In the genomic region with DNA sequence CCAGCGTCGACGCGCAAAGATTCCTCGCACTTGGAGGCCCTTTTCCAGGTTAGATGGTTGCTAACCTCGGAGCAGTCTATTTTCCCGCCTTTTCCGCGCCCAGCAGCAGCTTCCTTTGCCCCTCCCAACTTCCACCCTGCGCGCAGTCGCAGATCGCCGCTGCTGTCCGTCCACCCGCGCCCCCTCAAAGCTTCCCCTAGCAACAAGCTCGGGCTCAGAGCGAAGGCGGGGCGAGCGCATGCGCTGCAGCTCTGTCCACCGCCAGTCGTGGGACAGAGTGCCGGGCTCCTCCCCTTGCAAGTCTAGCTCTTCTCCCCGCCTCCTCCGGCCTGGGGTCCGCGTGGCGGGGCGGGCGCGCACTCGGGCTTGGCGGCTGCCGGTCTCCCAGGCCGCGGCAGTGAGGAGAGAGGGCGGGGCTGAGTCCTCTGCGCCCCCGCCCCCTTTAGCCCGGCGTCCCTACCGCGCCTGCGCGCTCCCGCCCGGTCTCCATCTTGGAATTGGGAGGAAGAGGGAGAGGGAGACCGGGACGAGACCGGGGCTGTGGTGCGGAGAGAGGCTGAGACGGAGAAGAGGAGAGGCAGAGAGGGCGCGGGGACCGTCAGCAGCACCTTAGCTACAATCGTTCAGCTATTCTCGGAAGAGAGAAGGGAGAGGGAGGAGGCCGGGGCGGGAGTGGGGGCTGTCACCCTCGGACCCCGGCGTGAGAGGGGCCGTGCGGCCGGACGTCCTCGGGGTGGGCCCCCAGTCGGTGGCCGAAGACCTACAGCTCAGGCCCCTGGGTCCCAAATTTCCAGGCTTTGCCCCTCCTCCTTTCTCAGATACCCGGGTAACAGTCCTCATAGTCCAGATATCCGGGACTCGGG, we compare ENCODE assay signal across 1 cellular context.
A peak's percentile ranks its signal among the peaks of the same experiment; 100 is the strongest.
TF ChIP-seq lines count a peak whose summit lies in the region.

A gene (plus strand): TSS at position 485 of the 863 bp plus-strand sequence. CDS start 3,905 bp downstream, outside the sequence.

TF ChIP-seq in K562, 482 proteins besides CTCF, POLR2A, EP300 and RAD21 (continued from another document and continues in another):
- TF ChIP-seq, protein P1, sequence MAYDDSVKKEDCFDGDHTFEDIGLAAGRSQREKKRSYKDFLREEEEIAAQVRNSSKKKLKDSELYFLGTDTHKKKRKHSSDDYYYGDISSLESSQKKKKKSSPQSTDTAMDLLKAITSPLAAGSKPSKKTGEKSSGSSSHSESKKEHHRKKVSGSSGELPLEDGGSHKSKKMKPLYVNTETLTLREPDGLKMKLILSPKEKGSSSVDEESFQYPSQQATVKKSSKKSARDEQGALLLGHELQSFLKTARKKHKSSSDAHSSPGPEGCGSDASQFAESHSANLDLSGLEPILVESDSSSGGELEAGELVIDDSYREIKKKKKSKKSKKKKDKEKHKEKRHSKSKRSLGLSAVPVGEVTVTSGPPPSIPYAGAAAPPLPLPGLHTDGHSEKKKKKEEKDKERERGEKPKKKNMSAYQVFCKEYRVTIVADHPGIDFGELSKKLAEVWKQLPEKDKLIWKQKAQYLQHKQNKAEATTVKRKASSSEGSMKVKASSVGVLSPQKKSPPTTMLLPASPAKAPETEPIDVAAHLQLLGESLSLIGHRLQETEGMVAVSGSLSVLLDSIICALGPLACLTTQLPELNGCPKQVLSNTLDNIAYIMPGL (CRISPR knock-in tag; IDR thresholded peaks at IDR 0.05) = no peak
- TF ChIP-seq, protein P2, sequence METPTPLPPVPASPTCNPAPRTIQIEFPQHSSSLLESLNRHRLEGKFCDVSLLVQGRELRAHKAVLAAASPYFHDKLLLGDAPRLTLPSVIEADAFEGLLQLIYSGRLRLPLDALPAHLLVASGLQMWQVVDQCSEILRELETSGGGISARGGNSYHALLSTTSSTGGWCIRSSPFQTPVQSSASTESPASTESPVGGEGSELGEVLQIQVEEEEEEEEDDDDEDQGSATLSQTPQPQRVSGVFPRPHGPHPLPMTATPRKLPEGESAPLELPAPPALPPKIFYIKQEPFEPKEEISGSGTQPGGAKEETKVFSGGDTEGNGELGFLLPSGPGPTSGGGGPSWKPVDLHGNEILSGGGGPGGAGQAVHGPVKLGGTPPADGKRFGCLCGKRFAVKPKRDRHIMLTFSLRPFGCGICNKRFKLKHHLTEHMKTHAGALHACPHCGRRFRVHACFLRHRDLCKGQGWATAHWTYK (CRISPR knock-in tag; IDR thresholded peaks at IDR 0.05) = peak; percentile 76; the same call in 1 of the 2 replicates
- TF ChIP-seq CXXC5 (CRISPR knock-in tag; IDR thresholded peaks at IDR 0.05) = peak; percentile 71
- TF ChIP-seq EGR1 (conservative IDR thresholded peaks at IDR 0.05) = peak; percentile 96
- TF ChIP-seq ZNF830 (CRISPR knock-in tag; IDR thresholded peaks at IDR 0.05) = 0 out of 2 replicates have a peak, but pooled peaks have one; percentile 49
- TF ChIP-seq SIN3A (IDR thresholded peaks at IDR 0.05; ENCODE audit: borderline replicate concordance in 2 of 2, control insufficient read depth in 1 of 2, low read depth in 2 of 2, low read length in 2 of 2) = peak in 1 of 2 experiments; percentile 49; a peak in 1 of 4 replicates
- no peak for TF ChIP-seq KDM2B (CRISPR knock-in tag; IDR thresholded peaks at IDR 0.05)
- TF ChIP-seq NFIC (IDR thresholded peaks at IDR 0.05) = peak; percentile 23; the same call in 1 of the 2 replicates
- no peak for TF ChIP-seq KLF10 (CRISPR knock-in tag; IDR thresholded peaks at IDR 0.05)
- TF ChIP-seq IRF2 (CRISPR knock-in tag; IDR thresholded peaks at IDR 0.05) = no peak
- TF ChIP-seq SNRNP70 (optimal IDR thresholded peaks at IDR 0.05; ENCODE audit: low read depth, low read length) = no peak
- no peak for TF ChIP-seq ZKSCAN8 (CRISPR knock-in tag; IDR thresholded peaks at IDR 0.05)
- TF ChIP-seq, protein P3, sequence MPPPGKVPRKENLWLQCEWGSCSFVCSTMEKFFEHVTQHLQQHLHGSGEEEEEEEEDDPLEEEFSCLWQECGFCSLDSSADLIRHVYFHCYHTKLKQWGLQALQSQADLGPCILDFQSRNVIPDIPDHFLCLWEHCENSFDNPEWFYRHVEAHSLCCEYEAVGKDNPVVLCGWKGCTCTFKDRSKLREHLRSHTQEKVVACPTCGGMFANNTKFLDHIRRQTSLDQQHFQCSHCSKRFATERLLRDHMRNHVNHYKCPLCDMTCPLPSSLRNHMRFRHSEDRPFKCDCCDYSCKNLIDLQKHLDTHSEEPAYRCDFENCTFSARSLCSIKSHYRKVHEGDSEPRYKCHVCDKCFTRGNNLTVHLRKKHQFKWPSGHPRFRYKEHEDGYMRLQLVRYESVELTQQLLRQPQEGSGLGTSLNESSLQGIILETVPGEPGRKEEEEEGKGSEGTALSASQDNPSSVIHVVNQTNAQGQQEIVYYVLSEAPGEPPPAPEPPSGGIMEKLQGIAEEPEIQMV (tag; conservative IDR thresholded peaks at IDR 0.05; ENCODE audit: low read depth) = no peak
- 0 out of 2 replicates have a peak, but pooled peaks have one; percentile 17 for TF ChIP-seq NBN (IDR thresholded peaks at IDR 0.05; ENCODE audit: low read depth)
- TF ChIP-seq, protein P4, sequence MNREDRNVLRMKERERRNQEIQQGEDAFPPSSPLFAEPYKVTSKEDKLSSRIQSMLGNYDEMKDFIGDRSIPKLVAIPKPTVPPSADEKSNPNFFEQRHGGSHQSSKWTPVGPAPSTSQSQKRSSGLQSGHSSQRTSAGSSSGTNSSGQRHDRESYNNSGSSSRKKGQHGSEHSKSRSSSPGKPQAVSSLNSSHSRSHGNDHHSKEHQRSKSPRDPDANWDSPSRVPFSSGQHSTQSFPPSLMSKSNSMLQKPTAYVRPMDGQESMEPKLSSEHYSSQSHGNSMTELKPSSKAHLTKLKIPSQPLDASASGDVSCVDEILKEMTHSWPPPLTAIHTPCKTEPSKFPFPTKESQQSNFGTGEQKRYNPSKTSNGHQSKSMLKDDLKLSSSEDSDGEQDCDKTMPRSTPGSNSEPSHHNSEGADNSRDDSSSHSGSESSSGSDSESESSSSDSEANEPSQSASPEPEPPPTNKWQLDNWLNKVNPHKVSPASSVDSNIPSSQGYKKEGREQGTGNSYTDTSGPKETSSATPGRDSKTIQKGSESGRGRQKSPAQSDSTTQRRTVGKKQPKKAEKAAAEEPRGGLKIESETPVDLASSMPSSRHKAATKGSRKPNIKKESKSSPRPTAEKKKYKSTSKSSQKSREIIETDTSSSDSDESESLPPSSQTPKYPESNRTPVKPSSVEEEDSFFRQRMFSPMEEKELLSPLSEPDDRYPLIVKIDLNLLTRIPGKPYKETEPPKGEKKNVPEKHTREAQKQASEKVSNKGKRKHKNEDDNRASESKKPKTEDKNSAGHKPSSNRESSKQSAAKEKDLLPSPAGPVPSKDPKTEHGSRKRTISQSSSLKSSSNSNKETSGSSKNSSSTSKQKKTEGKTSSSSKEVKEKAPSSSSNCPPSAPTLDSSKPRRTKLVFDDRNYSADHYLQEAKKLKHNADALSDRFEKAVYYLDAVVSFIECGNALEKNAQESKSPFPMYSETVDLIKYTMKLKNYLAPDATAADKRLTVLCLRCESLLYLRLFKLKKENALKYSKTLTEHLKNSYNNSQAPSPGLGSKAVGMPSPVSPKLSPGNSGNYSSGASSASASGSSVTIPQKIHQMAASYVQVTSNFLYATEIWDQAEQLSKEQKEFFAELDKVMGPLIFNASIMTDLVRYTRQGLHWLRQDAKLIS (CRISPR knock-in tag; IDR thresholded peaks at IDR 0.05) = no peak
- no peak for TF ChIP-seq NCOA6 (IDR thresholded peaks at IDR 0.05)
- no peak for TF ChIP-seq ZNF79 (CRISPR knock-in tag; IDR thresholded peaks at IDR 0.05; ENCODE audit: low read depth)
- TF ChIP-seq, protein P5, sequence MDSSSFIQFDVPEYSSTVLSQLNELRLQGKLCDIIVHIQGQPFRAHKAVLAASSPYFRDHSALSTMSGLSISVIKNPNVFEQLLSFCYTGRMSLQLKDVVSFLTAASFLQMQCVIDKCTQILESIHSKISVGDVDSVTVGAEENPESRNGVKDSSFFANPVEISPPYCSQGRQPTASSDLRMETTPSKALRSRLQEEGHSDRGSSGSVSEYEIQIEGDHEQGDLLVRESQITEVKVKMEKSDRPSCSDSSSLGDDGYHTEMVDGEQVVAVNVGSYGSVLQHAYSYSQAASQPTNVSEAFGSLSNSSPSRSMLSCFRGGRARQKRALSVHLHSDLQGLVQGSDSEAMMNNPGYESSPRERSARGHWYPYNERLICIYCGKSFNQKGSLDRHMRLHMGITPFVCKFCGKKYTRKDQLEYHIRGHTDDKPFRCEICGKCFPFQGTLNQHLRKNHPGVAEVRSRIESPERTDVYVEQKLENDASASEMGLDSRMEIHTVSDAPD (CRISPR knock-in tag; IDR thresholded peaks at IDR 0.05) = no peak
- TF ChIP-seq, protein P6, sequence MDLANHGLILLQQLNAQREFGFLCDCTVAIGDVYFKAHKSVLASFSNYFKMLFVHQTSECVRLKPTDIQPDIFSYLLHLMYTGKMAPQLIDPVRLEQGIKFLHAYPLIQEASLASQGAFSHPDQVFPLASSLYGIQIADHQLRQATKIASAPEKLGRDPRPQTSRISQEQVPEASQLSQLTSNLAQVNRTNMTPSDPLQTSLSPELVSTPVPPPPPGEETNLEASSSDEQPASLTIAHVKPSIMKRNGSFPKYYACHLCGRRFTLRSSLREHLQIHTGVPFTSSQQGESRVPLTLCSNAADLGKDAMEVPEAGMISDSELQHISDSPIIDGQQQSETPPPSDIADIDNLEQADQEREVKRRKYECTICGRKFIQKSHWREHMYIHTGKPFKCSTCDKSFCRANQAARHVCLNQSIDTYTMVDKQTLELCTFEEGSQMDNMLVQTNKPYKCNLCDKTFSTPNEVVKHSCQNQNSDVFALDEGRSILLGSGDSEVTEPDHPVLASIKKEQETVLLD (IDR thresholded peaks at IDR 0.05) = peak; percentile 97
- no peak for TF ChIP-seq ZNF316 (IDR thresholded peaks at IDR 0.05)
- TF ChIP-seq MECOM (CRISPR knock-in tag; IDR thresholded peaks at IDR 0.05) = no peak
- TF ChIP-seq TCF7L2 (IDR thresholded peaks at IDR 0.05; ENCODE audit: low read depth, low read length) = no peak
- TF ChIP-seq CBFA2T2 (conservative IDR thresholded peaks at IDR 0.05) = no peak
- TF ChIP-seq KDM5B (IDR thresholded peaks at IDR 0.05; ENCODE audit: insufficient replicate concordance, low read depth, low read length) = peak; percentile 78
- peak in 1 of 2 experiments; percentile 63; a peak in 2 of 4 replicates for TF ChIP-seq CSDE1 (IDR thresholded peaks at IDR 0.05)
- TF ChIP-seq MTA2 (IDR thresholded peaks at IDR 0.05; ENCODE audit: low read depth) = no peak
- TF ChIP-seq BCL6 (CRISPR knock-in tag; IDR thresholded peaks at IDR 0.05) = no peak
- peak; percentile 94 for TF ChIP-seq RFX5 (IDR thresholded peaks at IDR 0.05; ENCODE audit: low read depth, low read length)
- no peak for TF ChIP-seq ZNF561 (CRISPR knock-in tag; conservative IDR thresholded peaks at IDR 0.05)
- TF ChIP-seq, protein P7, sequence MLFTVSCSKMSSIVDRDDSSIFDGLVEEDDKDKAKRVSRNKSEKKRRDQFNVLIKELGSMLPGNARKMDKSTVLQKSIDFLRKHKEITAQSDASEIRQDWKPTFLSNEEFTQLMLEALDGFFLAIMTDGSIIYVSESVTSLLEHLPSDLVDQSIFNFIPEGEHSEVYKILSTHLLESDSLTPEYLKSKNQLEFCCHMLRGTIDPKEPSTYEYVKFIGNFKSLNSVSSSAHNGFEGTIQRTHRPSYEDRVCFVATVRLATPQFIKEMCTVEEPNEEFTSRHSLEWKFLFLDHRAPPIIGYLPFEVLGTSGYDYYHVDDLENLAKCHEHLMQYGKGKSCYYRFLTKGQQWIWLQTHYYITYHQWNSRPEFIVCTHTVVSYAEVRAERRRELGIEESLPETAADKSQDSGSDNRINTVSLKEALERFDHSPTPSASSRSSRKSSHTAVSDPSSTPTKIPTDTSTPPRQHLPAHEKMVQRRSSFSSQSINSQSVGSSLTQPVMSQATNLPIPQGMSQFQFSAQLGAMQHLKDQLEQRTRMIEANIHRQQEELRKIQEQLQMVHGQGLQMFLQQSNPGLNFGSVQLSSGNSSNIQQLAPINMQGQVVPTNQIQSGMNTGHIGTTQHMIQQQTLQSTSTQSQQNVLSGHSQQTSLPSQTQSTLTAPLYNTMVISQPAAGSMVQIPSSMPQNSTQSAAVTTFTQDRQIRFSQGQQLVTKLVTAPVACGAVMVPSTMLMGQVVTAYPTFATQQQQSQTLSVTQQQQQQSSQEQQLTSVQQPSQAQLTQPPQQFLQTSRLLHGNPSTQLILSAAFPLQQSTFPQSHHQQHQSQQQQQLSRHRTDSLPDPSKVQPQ (CRISPR knock-in tag; IDR thresholded peaks at IDR 0.05; ENCODE audit: borderline replicate concordance) = no peak
- peak; percentile 22; the same call in 1 of the 2 replicates for TF ChIP-seq TCF3 (CRISPR knock-in tag; IDR thresholded peaks at IDR 0.05)
- no peak for TF ChIP-seq TFAM (CRISPR knock-in tag; conservative IDR thresholded peaks at IDR 0.05)
- no peak for TF ChIP-seq NELFE (IDR thresholded peaks at IDR 0.05; ENCODE audit: insufficient read depth, insufficient read length)
- no peak for TF ChIP-seq ZNF41 (CRISPR knock-in tag; conservative IDR thresholded peaks at IDR 0.05)
- TF ChIP-seq, protein P8, sequence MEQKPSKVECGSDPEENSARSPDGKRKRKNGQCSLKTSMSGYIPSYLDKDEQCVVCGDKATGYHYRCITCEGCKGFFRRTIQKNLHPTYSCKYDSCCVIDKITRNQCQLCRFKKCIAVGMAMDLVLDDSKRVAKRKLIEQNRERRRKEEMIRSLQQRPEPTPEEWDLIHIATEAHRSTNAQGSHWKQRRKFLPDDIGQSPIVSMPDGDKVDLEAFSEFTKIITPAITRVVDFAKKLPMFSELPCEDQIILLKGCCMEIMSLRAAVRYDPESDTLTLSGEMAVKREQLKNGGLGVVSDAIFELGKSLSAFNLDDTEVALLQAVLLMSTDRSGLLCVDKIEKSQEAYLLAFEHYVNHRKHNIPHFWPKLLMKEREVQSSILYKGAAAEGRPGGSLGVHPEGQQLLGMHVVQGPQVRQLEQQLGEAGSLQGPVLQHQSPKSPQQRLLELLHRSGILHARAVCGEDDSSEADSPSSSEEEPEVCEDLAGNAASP (IDR thresholded peaks at IDR 0.05) = no peak
- TF ChIP-seq CAMTA2 (CRISPR knock-in tag; conservative IDR thresholded peaks at IDR 0.05) = no peak
- TF ChIP-seq ZFX (CRISPR knock-in tag; IDR thresholded peaks at IDR 0.05) = peak; percentile 94
- TF ChIP-seq ILK (tag; IDR thresholded peaks at IDR 0.05; ENCODE audit: borderline replicate concordance, low read depth) = no peak
- no peak for TF ChIP-seq PRPF4 (IDR thresholded peaks at IDR 0.05; ENCODE audit: insufficient read depth, low read depth, low read length, poor library complexity, severe bottlenecking)
- 0 out of 2 replicates have a peak, but pooled peaks have one; percentile 49 for TF ChIP-seq GATAD2A (IDR thresholded peaks at IDR 0.05)
- TF ChIP-seq GABPB2 (CRISPR knock-in tag; conservative IDR thresholded peaks at IDR 0.05) = no peak
- TF ChIP-seq, protein P9, sequence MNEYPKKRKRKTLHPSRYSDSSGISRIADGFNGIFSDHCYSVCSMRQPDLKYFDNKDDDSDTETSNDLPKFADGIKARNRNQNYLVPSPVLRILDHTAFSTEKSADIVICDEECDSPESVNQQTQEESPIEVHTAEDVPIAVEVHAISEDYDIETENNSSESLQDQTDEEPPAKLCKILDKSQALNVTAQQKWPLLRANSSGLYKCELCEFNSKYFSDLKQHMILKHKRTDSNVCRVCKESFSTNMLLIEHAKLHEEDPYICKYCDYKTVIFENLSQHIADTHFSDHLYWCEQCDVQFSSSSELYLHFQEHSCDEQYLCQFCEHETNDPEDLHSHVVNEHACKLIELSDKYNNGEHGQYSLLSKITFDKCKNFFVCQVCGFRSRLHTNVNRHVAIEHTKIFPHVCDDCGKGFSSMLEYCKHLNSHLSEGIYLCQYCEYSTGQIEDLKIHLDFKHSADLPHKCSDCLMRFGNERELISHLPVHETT (CRISPR knock-in tag; conservative IDR thresholded peaks at IDR 0.05 in 1 of 2, IDR thresholded peaks at IDR 0.05 in 1 of 2) = peak in 1 of 2 experiments; percentile 93; a peak in 2 of 4 replicates
- TF ChIP-seq GABPA (tag; conservative IDR thresholded peaks at IDR 0.05; ENCODE audit: low read depth) = peak; percentile 59; the same call in 1 of the 2 replicates
